In genomic region chr16:30557397-30557949, GRCh38 we compare ENCODE assay signal across 8 cellular contexts. TPM values are rescaled to one million over a fixed set of nuclear protein-coding genes. Genes with fewer than 3 reads are reported as not detected.
DNase-seq lines count a peak whose midpoint lies in the region; ATAC-seq and TF ChIP-seq lines count a peak whose summit lies in the region.

No MANE protein-coding gene starts in this region.

- TF ChIP-seq POLR2A in GM18505 (IDR thresholded peaks at IDR 0.05; ENCODE audit: borderline replicate concordance, extremely low read depth, insufficient read depth, insufficient read length) = no peak

- H3K27ac ChIP-seq in foreskin keratinocyte (peak overlapping the region; percentile 66), psoas muscle (peak overlapping the region; percentile 97)

- H3K4me1 ChIP-seq in foreskin keratinocyte (peaks cover 6% of the 10 kb centered on the region), psoas muscle (peaks cover 31% of the 10 kb centered on the region)

- H3K27me3 ChIP-seq in foreskin keratinocyte (no peaks in the 10 kb centered on the region), psoas muscle (ENCODE audit: insufficient read depth in 3 of 3, low read length in 2 of 3) (no peaks in the 10 kb centered on the region)

- no peaks in the 10 kb centered on the region for H3K9me3 Mint-ChIP-seq in activated CD4-positive, alpha-beta memory T cell treated with anti-CD3 and anti-CD28 coated beads for 36 hours

- 7 to 10% (median 9%) methylated on average over 23 to 25 of the region's 25 CpGs for WGBS in psoas muscle, 3 donors

- intact Hi-C loops in activated CD4-positive, alpha-beta memory T cell treated with anti-CD3 and anti-CD28 coated beads for 36 hours (cut with micrococcal nuclease) = loop anchor here (5.0 kb wide), 1 partner anchor 125 kb away; the partner anchor contains the start of gene DCTPP1
- intact Hi-C loops in psoas muscle (cut with DNase I) = no loop called here

- H3K36me3 Mint-ChIP-seq in activated CD4-positive, alpha-beta memory T cell treated with anti-CD3 and anti-CD28 coated beads for 36 hours = peaks cover 29% of the 10 kb centered on the region

- DNase-seq in activated CD4-positive, alpha-beta memory T cell treated with anti-CD3 and anti-CD28 coated beads for 36 hours = no peak
- DNase-seq in foreskin keratinocyte = no peak
- peak; percentile 23 to 41 for DNase-seq in psoas muscle
- DNase-seq in GM10248 (ENCODE audit: extremely low spot score) = no peak
- DNase-seq in NCI-H1930 (lab: John Stamatoyannopoulos, UW) = no peak

- peaks cover 0 to 30% of the 10 kb centered on the region in 2 donors for H3K36me3 ChIP-seq in psoas muscle (ENCODE audit: insufficient read depth in 1 of 2, low read depth in 1 of 2)

- peaks cover 45% of the 10 kb centered on the region for H3K4me1 Mint-ChIP-seq in activated CD4-positive, alpha-beta memory T cell treated with anti-CD3 and anti-CD28 coated beads for 36 hours (ENCODE audit: low read depth)

- TF ChIP-seq CTCF in foreskin keratinocyte (conservative IDR thresholded peaks at IDR 0.05) (no peak), psoas muscle (IDR thresholded peaks at IDR 0.05) (no peak), GM10248 (IDR thresholded peaks at IDR 0.05; ENCODE audit: control extremely low read depth, extremely low read depth, low read depth, missing control alignments) (no peak)

- POLR2A ChIA-PET in activated CD4-positive, alpha-beta memory T cell treated with anti-CD3 and anti-CD28 coated beads for 36 hours (lab: Charles Lee) = interaction anchor here (0.5 to 3.3 kb wide), 16 partner anchors 8 to 183 kb away, joined by 3 to 59 read pairs (median 4); partner anchors contain the start of genes DCTPP1, MYL11, ZNF48 and ZNF688
- POLR2A ChIA-PET in GM10248 (lab: Yijun Ruan, JAX) = interaction anchor here (1.1 to 1.6 kb wide), 3 partner anchors 22 to 99 kb away, joined by 4 read pairs; no protein-coding TSS in a partner anchor

- no peaks in the 10 kb centered on the region for H3K27me3 Mint-ChIP-seq in activated CD4-positive, alpha-beta memory T cell treated with anti-CD3 and anti-CD28 coated beads for 36 hours

- CTCF ChIA-PET in activated CD4-positive, alpha-beta memory T cell treated with anti-CD3 and anti-CD28 coated beads for 36 hours (lab: Charles Lee) = interaction anchor here (0.6 to 3.6 kb wide), 10 partner anchors 10 to 169 kb away, joined by 4 to 53 read pairs (median 6); partner anchors contain the start of genes DCTPP1, PRR14, ZNF747 and ZNF785
- CTCF ChIA-PET in GM10248 (lab: Yijun Ruan, JAX) = interaction anchor here (0.8 to 4.4 kb wide), 16 partner anchors 10 to 162 kb away, joined by 3 to 47 read pairs (median 3); partner anchors contain the start of genes DCTPP1, ZNF48, ZNF747 and ZNF771

- peak overlapping the region; percentile 96 for H3K4me3 ChIP-seq in psoas muscle

- peak overlapping the region; percentile 89 for H3K4me3 Mint-ChIP-seq in activated CD4-positive, alpha-beta memory T cell treated with anti-CD3 and anti-CD28 coated beads for 36 hours

- no peaks in the 10 kb centered on the region for H3K9me3 ChIP-seq in psoas muscle

- H3K27ac Mint-ChIP-seq in activated CD4-positive, alpha-beta memory T cell treated with anti-CD3 and anti-CD28 coated beads for 36 hours = peak overlapping the region; percentile 96

- ATAC-seq in GM18505 (IDR thresholded peaks at IDR 0.05; ENCODE audit: unreplicated experiment) = peak; percentile 2
- peak; percentile 20 for ATAC-seq in HG02840 (IDR thresholded peaks at IDR 0.05; ENCODE audit: low FRiP score, unreplicated experiment)
- ATAC-seq in foreskin keratinocyte = no peak
- peak in 3 of 4 donors; percentile 0 to 11 (median 4) for ATAC-seq in psoas muscle
- ATAC-seq in HG03457 (IDR thresholded peaks at IDR 0.05; ENCODE audit: unreplicated experiment) = no peak

RNA-seq across cellular contexts. Expression of gene ZNF764, which starts 0.7 kb away (rescaled TPM):
- total RNA-seq in activated CD4-positive, alpha-beta memory T cell treated with anti-CD3 and anti-CD28 coated beads for 36 hours = 10 to 100 TPM; 13.7 to 14.2 TPM
- total RNA-seq in foreskin keratinocyte (4.5 and 5.5 TPM in 2 replicates), psoas muscle (1 to 10 TPM; 2.7 to 8.7 (median 5.2) TPM)
- polyA plus RNA-seq in foreskin keratinocyte (3.2 and 3.3 TPM in 2 replicates), psoas muscle (1 to 10 TPM; 1.9 to 5.1 (median 3.0) TPM)

RNA-seq across cellular contexts. Expression of gene ZNF688, which starts 14.0 kb away (rescaled TPM):
- total RNA-seq in activated CD4-positive, alpha-beta memory T cell treated with anti-CD3 and anti-CD28 coated beads for 36 hours = 1 to 10 TPM; 9.2 to 9.3 TPM
- total RNA-seq in foreskin keratinocyte (7.5 and 8.5 TPM in 2 replicates), psoas muscle (10 to 100 TPM; 11.7 to 21.2 (median 16.5) TPM)
- polyA plus RNA-seq in foreskin keratinocyte (11.0 and 11.8 TPM in 2 replicates), psoas muscle (10 to 100 TPM; 11.1 to 15.6 (median 13.5) TPM)

RNA-seq across cellular contexts. Expression of gene ZNF747, which starts 22.8 kb away (rescaled TPM):
- 1 to 10 TPM; 7.2 to 7.6 TPM for total RNA-seq in activated CD4-positive, alpha-beta memory T cell treated with anti-CD3 and anti-CD28 coated beads for 36 hours
- total RNA-seq in foreskin keratinocyte (4.9 and 5.2 TPM in 2 replicates), psoas muscle (10 to 100 TPM in 1 of 4 donors, 1 to 10 TPM in 3; 6.4 to 16.4 (median 8.9) TPM)
- polyA plus RNA-seq in foreskin keratinocyte (3.7 and 4.0 TPM in 2 replicates), psoas muscle (10 to 100 TPM in 1 of 3 donors, 1 to 10 TPM in 2; 6.8 to 16.3 (median 7.9) TPM)

RNA-seq across cellular contexts. Expression of gene ZNF785, which starts 28.0 kb away (rescaled TPM):
- total RNA-seq in activated CD4-positive, alpha-beta memory T cell treated with anti-CD3 and anti-CD28 coated beads for 36 hours = 10 to 100 TPM; 14.0 to 15.0 TPM
- total RNA-seq in foreskin keratinocyte (3.9 and 4.6 TPM in 2 replicates), psoas muscle (1 to 10 TPM; 3.4 to 5.4 (median 3.9) TPM)
- polyA plus RNA-seq in foreskin keratinocyte (1.8 and 2.1 TPM in 2 replicates), psoas muscle (1 to 10 TPM; 1.3 to 2.8 (median 1.5) TPM)

RNA-seq across cellular contexts. Expression of gene ZNF768, which starts 31.1 kb away (rescaled TPM):
- 10 to 100 TPM; 14.2 to 14.3 TPM for total RNA-seq in activated CD4-positive, alpha-beta memory T cell treated with anti-CD3 and anti-CD28 coated beads for 36 hours
- total RNA-seq in foreskin keratinocyte = 29.7 and 30.2 TPM in 2 replicates
- 33.3 and 35.7 TPM in 2 replicates for polyA plus RNA-seq in foreskin keratinocyte
- total RNA-seq in psoas muscle = 10 to 100 TPM; 54.5 to 67.2 (median 60.2) TPM
- polyA plus RNA-seq in psoas muscle = 100 to 1,000 TPM in 1 of 3 donors, 10 to 100 TPM in 2; 49.0 to 125 (median 91.2) TPM

Comparison
In these comparisons a context has a peak if more than half of its experiments do, and no peak if none do; other contexts are left out.
1. ATAC-seq: peak in GM18505 (single experiment), HG02840 (single experiment) and psoas muscle (3 of 4); none in foreskin keratinocyte (single experiment) and HG03457 (single experiment).
2. DNase-seq: peak in psoas muscle (2 of 2); none in activated CD4-positive, alpha-beta memory T cell treated with anti-CD3 and anti-CD28 coated beads for 36 hours (single experiment), foreskin keratinocyte (0 of 2), GM10248 (single experiment) and NCI-H1930 (0 of 2).